In the genomic region with DNA sequence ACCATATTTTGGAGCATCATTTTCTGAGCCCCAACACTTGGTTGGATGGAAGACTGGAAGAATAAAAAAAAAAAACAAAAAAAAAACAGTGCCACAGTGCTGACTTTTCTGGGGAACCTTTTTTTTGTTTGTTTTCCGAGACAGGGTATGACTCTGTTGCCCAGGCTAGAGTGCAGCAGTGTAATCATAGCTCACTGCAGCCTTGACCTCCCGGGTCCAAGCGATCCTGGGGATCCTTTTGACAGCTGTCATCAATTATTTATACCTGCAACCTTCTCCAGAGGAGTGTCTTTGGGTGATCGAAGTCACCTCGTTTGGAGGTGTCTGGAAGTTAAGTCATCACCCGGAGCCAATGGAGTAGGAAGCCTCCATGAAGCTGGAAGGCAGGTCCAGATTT, we compare ENCODE assay signal across 17 cellular contexts.
"Had no signal": no experiment of that assay in that cellular context is flagged by ENCODE, and none has a peak within 500 bp of the region (broad histone marks: within the 10 kb centered on the region; RNA-seq: fewer than 3 reads in every experiment).

No MANE protein-coding gene starts in this region.

- H3K4me1 ChIP-seq: testis had no signal

- H3K4me3 Mint-ChIP-seq: activated naive CD8-positive, alpha-beta T cell treated with anti-CD3 and anti-CD28 coated beads for 36 hours; effector memory CD8-positive, alpha-beta T cell; memory B cell; naive thymus-derived CD4-positive, alpha-beta T cell; T-helper 1 cell treated with Interleukin-12 subunit alpha and Interleukin-12 subunit beta and Interleukin-4 antibody, amounts not matched to agents 30 μg/mL and 1 μg/mL, for 36 hours; type B pancreatic cell had no signal

- H3K27ac Mint-ChIP-seq: activated naive CD8-positive, alpha-beta T cell treated with anti-CD3 and anti-CD28 coated beads for 36 hours; effector memory CD8-positive, alpha-beta T cell; memory B cell; naive thymus-derived CD4-positive, alpha-beta T cell; T-helper 1 cell treated with Interleukin-12 subunit alpha and Interleukin-12 subunit beta and Interleukin-4 antibody, amounts not matched to agents 30 μg/mL and 1 μg/mL, for 36 hours; type B pancreatic cell had no signal

- H3K27me3 Mint-ChIP-seq: activated naive CD8-positive, alpha-beta T cell treated with anti-CD3 and anti-CD28 coated beads for 36 hours; effector memory CD8-positive, alpha-beta T cell; memory B cell; type B pancreatic cell had no signal

- H3K36me3 Mint-ChIP-seq: activated naive CD8-positive, alpha-beta T cell treated with anti-CD3 and anti-CD28 coated beads for 36 hours; memory B cell; naive thymus-derived CD4-positive, alpha-beta T cell; type B pancreatic cell had no signal

- H3K27ac ChIP-seq: neutrophil, testis had no signal

- H3K9me3 ChIP-seq: mucosa of descending colon, neutrophil, testis had no signal

- DNase-seq: activated CD4-positive, CD25-positive, alpha-beta regulatory T cell treated with anti-CD3 and anti-CD28 coated beads, Interleukin-2, amount 50 U/mL, for 72 hours; activated gamma-delta T cell treated with Interleukin-2 at 50 U/mL for 16 hours; activated naive CD8-positive, alpha-beta T cell treated with anti-CD3 and anti-CD28 coated beads for 36 hours; amniotic stem cell; caudate nucleus; effector memory CD8-positive, alpha-beta T cell; left ventricle myocardium superior; mucosa of descending colon; naive thymus-derived CD4-positive, alpha-beta T cell; retina; stimulated activated CD4-positive, alpha-beta T cell treated with anti-CD3 and anti-CD28 coated beads, Interleukin-15, amount 100 ng/mL, for 24 hours; stimulated activated CD4-positive, alpha-beta T cell treated with anti-CD3 and anti-CD28 coated beads, Interleukin-2, amount 100 ng/mL, for 48 hours; testis had no signal

- H3K36me3 ChIP-seq: neutrophil had no signal

- H3K4me1 Mint-ChIP-seq: memory B cell had no signal

- ATAC-seq: effector memory CD8-positive, alpha-beta T cell; left ventricle myocardium superior; mucosa of descending colon; naive thymus-derived CD4-positive, alpha-beta T cell had no signal

- H3K27me3 ChIP-seq: neutrophil, testis had no signal

- H3K9me3 Mint-ChIP-seq: activated naive CD8-positive, alpha-beta T cell treated with anti-CD3 and anti-CD28 coated beads for 36 hours; effector memory CD8-positive, alpha-beta T cell; memory B cell; naive thymus-derived CD4-positive, alpha-beta T cell; T-helper 1 cell treated with Interleukin-12 subunit alpha and Interleukin-12 subunit beta and Interleukin-4 antibody, amounts not matched to agents 30 μg/mL and 1 μg/mL, for 36 hours; type B pancreatic cell had no signal

- H3K4me3 ChIP-seq: mucosa of descending colon, testis had no signal
